1 cellular context compared by ENCODE assay signal in genomic region chr9:12934515-12935301, GRCh38.
TF ChIP-seq lines count a peak whose summit lies in the region.

No MANE protein-coding gene starts in this region.

TF ChIP-seq in WTC11, 78 proteins besides CTCF, POLR2A, EP300 and RAD21 (continued from another document):
- no peak for TF ChIP-seq AR (CRISPR knock-in tag; IDR thresholded peaks at IDR 0.05)
- TF ChIP-seq PRRX2 (CRISPR knock-in tag; IDR thresholded peaks at IDR 0.05), result no peak
- TF ChIP-seq NFATC4 (CRISPR knock-in tag; IDR thresholded peaks at IDR 0.05), result no peak
- TF ChIP-seq, protein P1, sequence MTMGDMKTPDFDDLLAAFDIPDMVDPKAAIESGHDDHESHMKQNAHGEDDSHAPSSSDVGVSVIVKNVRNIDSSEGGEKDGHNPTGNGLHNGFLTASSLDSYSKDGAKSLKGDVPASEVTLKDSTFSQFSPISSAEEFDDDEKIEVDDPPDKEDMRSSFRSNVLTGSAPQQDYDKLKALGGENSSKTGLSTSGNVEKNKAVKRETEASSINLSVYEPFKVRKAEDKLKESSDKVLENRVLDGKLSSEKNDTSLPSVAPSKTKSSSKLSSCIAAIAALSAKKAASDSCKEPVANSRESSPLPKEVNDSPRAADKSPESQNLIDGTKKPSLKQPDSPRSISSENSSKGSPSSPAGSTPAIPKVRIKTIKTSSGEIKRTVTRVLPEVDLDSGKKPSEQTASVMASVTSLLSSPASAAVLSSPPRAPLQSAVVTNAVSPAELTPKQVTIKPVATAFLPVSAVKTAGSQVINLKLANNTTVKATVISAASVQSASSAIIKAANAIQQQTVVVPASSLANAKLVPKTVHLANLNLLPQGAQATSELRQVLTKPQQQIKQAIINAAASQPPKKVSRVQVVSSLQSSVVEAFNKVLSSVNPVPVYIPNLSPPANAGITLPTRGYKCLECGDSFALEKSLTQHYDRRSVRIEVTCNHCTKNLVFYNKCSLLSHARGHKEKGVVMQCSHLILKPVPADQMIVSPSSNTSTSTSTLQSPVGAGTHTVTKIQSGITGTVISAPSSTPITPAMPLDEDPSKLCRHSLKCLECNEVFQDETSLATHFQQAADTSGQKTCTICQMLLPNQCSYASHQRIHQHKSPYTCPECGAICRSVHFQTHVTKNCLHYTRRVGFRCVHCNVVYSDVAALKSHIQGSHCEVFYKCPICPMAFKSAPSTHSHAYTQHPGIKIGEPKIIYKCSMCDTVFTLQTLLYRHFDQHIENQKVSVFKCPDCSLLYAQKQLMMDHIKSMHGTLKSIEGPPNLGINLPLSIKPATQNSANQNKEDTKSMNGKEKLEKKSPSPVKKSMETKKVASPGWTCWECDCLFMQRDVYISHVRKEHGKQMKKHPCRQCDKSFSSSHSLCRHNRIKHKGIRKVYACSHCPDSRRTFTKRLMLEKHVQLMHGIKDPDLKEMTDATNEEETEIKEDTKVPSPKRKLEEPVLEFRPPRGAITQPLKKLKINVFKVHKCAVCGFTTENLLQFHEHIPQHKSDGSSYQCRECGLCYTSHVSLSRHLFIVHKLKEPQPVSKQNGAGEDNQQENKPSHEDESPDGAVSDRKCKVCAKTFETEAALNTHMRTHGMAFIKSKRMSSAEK (CRISPR knock-in tag; IDR thresholded peaks at IDR 0.05; ENCODE audit: borderline replicate concordance), result no peak
- no peak for TF ChIP-seq NR3C1 (CRISPR knock-in tag; conservative IDR thresholded peaks at IDR 0.05; ENCODE audit: low read depth)
- TF ChIP-seq ZNF416 (CRISPR knock-in tag; IDR thresholded peaks at IDR 0.05), result no peak
- no peak for TF ChIP-seq RELA (CRISPR knock-in tag; IDR thresholded peaks at IDR 0.05; ENCODE audit: borderline replicate concordance)
- TF ChIP-seq FOXP1 (CRISPR knock-in tag; IDR thresholded peaks at IDR 0.05; ENCODE audit: borderline replicate concordance), result no peak
